8 cellular contexts compared by ENCODE assay signal in genomic region chr21:37072239-37072987, GRCh38. TPM values are rescaled to one million over a fixed set of nuclear protein-coding genes. Genes with fewer than 3 reads are reported as not detected.
A peak's percentile ranks its signal among the peaks of the same experiment; 100 is the strongest.
DNase-seq lines count a peak whose midpoint lies in the region; ATAC-seq and TF ChIP-seq lines count a peak whose summit lies in the region.

No MANE protein-coding gene starts in this region.

- H3K9me2 ChIP-seq in hepatocyte (replicated peaks; ENCODE audit: insufficient read depth), result no peaks in the 10 kb centered on the region

- ATAC-seq in GM21526 (IDR thresholded peaks at IDR 0.05; ENCODE audit: low FRiP score, unreplicated experiment), result peak; percentile 45

- no peaks in the 10 kb centered on the region for H3K9me3 ChIP-seq in HUES48 (ENCODE audit: control insufficient read depth, insufficient read depth, low read length)
- H3K9me3 ChIP-seq in hepatocyte (ENCODE audit: low read depth), result no peaks in the 10 kb centered on the region

- in situ Hi-C loops in astrocyte of the cerebellum (cut with HindIII; ENCODE audit: low sequenced_read_pairs), result no loop called here

- peaks cover 32% of the 10 kb centered on the region for H4K20me1 ChIP-seq in hepatocyte (ENCODE audit: insufficient read depth, poor library complexity, severe bottlenecking)

- CTCF ChIA-PET in RWPE1 (lab: Yijun Ruan, JAX), result no interaction called here

- POLR2A ChIA-PET in RWPE1 (lab: Yijun Ruan, JAX; ENCODE audit: low non-redundant PET), result no interaction called here

- H3K9ac ChIP-seq in HUES48 (ENCODE audit: low read depth, low read length), result peak overlapping the region; percentile 74

- H3K36me3 ChIP-seq in HUES48 (ENCODE audit: control insufficient read depth, insufficient read depth, low read length) (peaks cover 6% of the 10 kb centered on the region; the same call in 1 of the 2 replicates), hepatocyte (replicated peaks; ENCODE audit: insufficient read depth, low read depth) (no peaks in the 10 kb centered on the region)

- peak overlapping the region; percentile 86 for H3K27ac ChIP-seq in HUES48 (ENCODE audit: low read depth, low read length)
- peak overlapping the region; percentile 96 for H3K27ac ChIP-seq in RWPE1
- H3K27ac ChIP-seq in hepatocyte, result peak overlapping the region; percentile 100

- peak overlapping the region; percentile 79 for H3K4me3 ChIP-seq in HUES48 (ENCODE audit: low read depth, low read length)
- peak overlapping the region; percentile 58 for H3K4me3 ChIP-seq in astrocyte of the cerebellum (ENCODE audit: low read depth, low read length)
- H3K4me3 ChIP-seq in hepatocyte, result peak overlapping the region; percentile 59

- H3K27me3 ChIP-seq in HUES48 (ENCODE audit: control insufficient read depth, insufficient read depth, low read length) (peaks cover 41% of the 10 kb centered on the region), hepatocyte (no peaks in the 10 kb centered on the region)

- DNase-seq in DMS79 treated with DMSO at 0.1 percent for 48 hours (lab: John Stamatoyannopoulos, UW) (peak; percentile 79), RWPE1 (ENCODE audit: low spot score) (peak; percentile 73), astrocyte of the cerebellum (ENCODE audit: low read depth) (no peak), hepatocyte (ENCODE audit: low spot score) (peak; percentile 93), putamen (ENCODE audit: low spot score) (peak; percentile 97), cortex of kidney (lab: John Stamatoyannopoulos, UW) (no peak)

- WGBS in hepatocyte (ENCODE audit: low lambda C conversion rate, missing lambda C conversion rate), result 0% methylated on average over 6 of the region's 54 CpGs

- peaks cover 58% of the 10 kb centered on the region for H3K79me2 ChIP-seq in hepatocyte

- H3K4me1 ChIP-seq in HUES48 (ENCODE audit: control insufficient read depth, insufficient read depth, low read length) (peaks cover 21% of the 10 kb centered on the region), hepatocyte (ENCODE audit: insufficient read depth) (peaks cover 17% of the 10 kb centered on the region)

- peak overlapping the region; percentile 88 for H3K4me2 ChIP-seq in hepatocyte

- H2AFZ ChIP-seq in hepatocyte, result peak overlapping the region; percentile 94

- TF ChIP-seq CTCF in RWPE1 (conservative IDR thresholded peaks at IDR 0.05; ENCODE audit: low read depth) (no peak), astrocyte of the cerebellum (IDR thresholded peaks at IDR 0.05; ENCODE audit: low read depth, low read length, missing control alignments) (no peak), hepatocyte (IDR thresholded peaks at IDR 0.05; ENCODE audit: poor library complexity) (no peak)

RNA-seq across cellular contexts. Expression of gene PIGP, which starts 0.5 kb away (rescaled TPM):
- total RNA-seq in hepatocyte, result 20.0 and 23.3 TPM in 2 replicates
- 39.9 and 48.7 TPM in 2 replicates for polyA plus RNA-seq in hepatocyte

RNA-seq across cellular contexts. Expression of gene TTC3, which starts 0.6 kb away (rescaled TPM):
- total RNA-seq in hepatocyte, result 196 and 244 TPM in 2 replicates
- 139 and 146 TPM in 2 replicates for polyA plus RNA-seq in hepatocyte

Comparison
In these comparisons a context has a peak if more than half of its experiments do, and no peak if none do; other contexts are left out.
1. DNase-seq: peak in DMS79 treated with DMSO at 0.1 percent for 48 hours (single experiment), RWPE1 (single experiment), hepatocyte (single experiment) and putamen (single experiment); none in astrocyte of the cerebellum (single experiment) and cortex of kidney (single experiment).
2. Peak in every context shown above with its lines, with median percentiles within 50 percentile points of each other: H3K27ac ChIP-seq and H3K4me3 ChIP-seq.